13 cellular contexts compared by ENCODE assay signal in genomic region chr1:94098585-94099111, GRCh38. TPM values are rescaled to one million over a fixed set of nuclear protein-coding genes. Genes with fewer than 3 reads are reported as not detected.
"Had no signal": no experiment of that assay in that cellular context is flagged by ENCODE, and none has a peak within 500 bp of the region (broad histone marks: within the 10 kb centered on the region; RNA-seq: fewer than 3 reads in every experiment).

No MANE protein-coding gene starts in this region.

- H3K27me3 ChIP-seq: ascending aorta, cardiac muscle cell had no signal

- ATAC-seq: left lung, WTC11 had no signal

- H3K4me3 ChIP-seq: ascending aorta, cardiac muscle cell, coronary artery, left lung had no signal

- H3K9me3 ChIP-seq: ascending aorta, left lung had no signal

- H3K27ac ChIP-seq: ascending aorta, cardiac muscle cell, coronary artery, left lung had no signal

- DNase-seq: activated CD4-positive, alpha-beta T cell treated with anti-CD3 and anti-CD28 coated beads, Interleukin-2, amount 10 ng/mL, durations not matched to agents 24 days and 14 days; activated naive CD4-positive, alpha-beta T cell; effector CD8-positive, alpha-beta T cell; foreskin melanocyte; head of caudate nucleus; left lung; stimulated activated naive CD4-positive, alpha-beta T cell had no signal

- H3K36me3 ChIP-seq: ascending aorta, cardiac muscle cell, left lung had no signal

RNA-seq across cellular contexts. Expression of gene ABCA4, which starts 22.3 kb away (rescaled TPM):
- total RNA-seq: activated T-helper 1 cell treated with anti-CD3 and anti-CD28 coated beads, Interleukin-12 subunit alpha, Interleukin-12 subunit beta, Interleukin-2, Interleukin-4 antibody, amounts not matched to agents 30 ng/mL and 10 ng/mL and 1 ng/mL, durations not matched to agents 14 hours and 24 hours and 36 hours; ascending aorta; cardiac muscle cell had no signal
- polyA plus RNA-seq: neural cell had no signal
